In genomic region chr1:25546193-25546592, GRCh38 we compare ENCODE assay signal across 16 cellular contexts. TPM values are rescaled to one million over a fixed set of nuclear protein-coding genes. Genes with fewer than 3 reads are reported as not detected.
DNase-seq lines count a peak whose midpoint lies in the region; ATAC-seq and TF ChIP-seq lines count a peak whose summit lies in the region.
"Had no signal": no experiment of that assay in that cellular context is flagged by ENCODE, and none has a peak within 500 bp of the region (broad histone marks: within the 10 kb centered on the region; RNA-seq: fewer than 3 reads in every experiment).

No MANE protein-coding gene starts in this region.

- H3K9me3 ChIP-seq in left ventricle myocardium inferior (replicated peaks), result no peaks in the 10 kb centered on the region
- no peaks in the 10 kb centered on the region for H3K9me3 ChIP-seq in OCI-LY7 (ENCODE audit: low read length)
- peaks cover 0 to 1% of the 10 kb centered on the region in 2 donors for H3K9me3 ChIP-seq in neuronal stem cell (replicated peaks in 1 of 2; ENCODE audit: control insufficient read depth in 2 of 2, insufficient read depth in 1 of 2, low read depth in 1 of 2, low read length in 2 of 2)
- H3K9me3 ChIP-seq: A549 had no signal

- H2BK120ac ChIP-seq in neuronal stem cell (ENCODE audit: low read depth, low read length), result no peak overlapping the region

- H3K4me2 ChIP-seq in OCI-LY7 (ENCODE audit: low read length), result peak overlapping the region; percentile 80
- no peak overlapping the region for H3K4me2 ChIP-seq in neuronal stem cell (ENCODE audit: insufficient read depth, low read length, poor library complexity, severe bottlenecking)
- H3K4me2 ChIP-seq: A549 had no signal

- H3K9me2 ChIP-seq in OCI-LY7 (ENCODE audit: insufficient read depth, low read length), result no peaks in the 10 kb centered on the region

- no peak overlapping the region for H4K8ac ChIP-seq in neuronal stem cell (ENCODE audit: low read depth, low read length)

- CTCF ChIA-PET in OCI-LY7 (lab: Charles Lee; ENCODE audit: unreplicated experiment), result no interaction called here

- H3K27ac Mint-ChIP-seq in effector memory CD8-positive, alpha-beta T cell, result peak overlapping the region; percentile 71 to 93

- H3K4ac ChIP-seq in neuronal stem cell (ENCODE audit: low read length), result no peak overlapping the region

- H3K27ac ChIP-seq in left ventricle myocardium inferior (replicated peaks) (peak overlapping the region; percentile 4), OCI-LY7 (ENCODE audit: low read depth, low read length, poor library complexity, severe bottlenecking) (no peak overlapping the region), neuronal stem cell (replicated peaks; ENCODE audit: low read length) (no peak overlapping the region)
- H3K27ac ChIP-seq: A549, SK-N-MC had no signal

- H2AK5ac ChIP-seq in neuronal stem cell (ENCODE audit: low read depth, low read length), result no peak overlapping the region

- H3K27me3 ChIP-seq in left ventricle myocardium inferior (ENCODE audit: low read depth) (no peaks in the 10 kb centered on the region), neuronal stem cell (ENCODE audit: control insufficient read depth in 3 of 3, insufficient read depth in 3 of 3, low read depth in 1 of 3, low read length in 3 of 3) (peaks cover 0 to 11% (median 5%) of the 10 kb centered on the region in 3 experiments)

- no peaks in the 10 kb centered on the region for H3K27me3 Mint-ChIP-seq in effector memory CD8-positive, alpha-beta T cell

- H2AFZ ChIP-seq in OCI-LY7 (ENCODE audit: low read length) (no peak overlapping the region), neuronal stem cell (ENCODE audit: low read length) (no peak overlapping the region)

- peaks cover 53 to 57% of the 10 kb centered on the region in 2 donors for H3K4me1 Mint-ChIP-seq in effector memory CD8-positive, alpha-beta T cell (ENCODE audit: low read depth in 2 of 2)

- H4K91ac ChIP-seq in neuronal stem cell (ENCODE audit: low read depth, low read length, poor library complexity), result no peak overlapping the region

- no peak overlapping the region for H2BK12ac ChIP-seq in neuronal stem cell (ENCODE audit: low read length)

- POLR2A ChIA-PET in OCI-LY7 (lab: Charles Lee), result interaction anchor here (0.7 to 7.0 kb wide), 2 partner anchors 20 to 1914 kb away, joined by 4 to 51 read pairs; no protein-coding TSS in a partner anchor

- H3K79me1 ChIP-seq in neuronal stem cell (ENCODE audit: low read depth, low read length), result no peaks in the 10 kb centered on the region

- no CpG with 5 or more reads among the region's 1 CpG for WGBS in neuronal stem cell (ENCODE audit: extremely low coverage in 2 of 2, insufficient read length in 2 of 2, insufficient replicate concordance in 1 of 2), 2 donors

- peaks cover 73% of the 10 kb centered on the region for H3K4me1 ChIP-seq in left ventricle myocardium inferior
- peaks cover 62% of the 10 kb centered on the region for H3K4me1 ChIP-seq in OCI-LY7 (ENCODE audit: insufficient read depth, low read length, poor library complexity, severe bottlenecking)
- peaks cover 4 to 6% of the 10 kb centered on the region in 2 donors for H3K4me1 ChIP-seq in neuronal stem cell (ENCODE audit: control insufficient read depth in 2 of 2, insufficient read depth in 1 of 2, low read depth in 1 of 2, low read length in 2 of 2)

- H3K4me3 Mint-ChIP-seq in effector memory CD8-positive, alpha-beta T cell, result peak overlapping the region; percentile 50 to 51

- H3K36me3 Mint-ChIP-seq in effector memory CD8-positive, alpha-beta T cell (ENCODE audit: insufficient read depth), result peaks cover 6% of the 10 kb centered on the region

- H3K9ac ChIP-seq in neuronal stem cell (ENCODE audit: low read depth, low read length, poor library complexity), result no peak overlapping the region

- no peak for DNase-seq in left ventricle myocardium inferior
- no peak for DNase-seq in Right ventricle myocardium inferior (ENCODE audit: missing footprints)
- no peak for DNase-seq in OCI-LY7 (ENCODE audit: low spot score)
- DNase-seq in effector memory CD8-positive, alpha-beta T cell, result no peak
- no peak for DNase-seq in DMS 273 (lab: John Stamatoyannopoulos, UW; ENCODE audit: unreplicated experiment)
- DNase-seq in iPS-NIHi11 (ENCODE audit: low spot score), result no peak
- no peak for DNase-seq in neuronal stem cell (ENCODE audit: low spot score)
- DNase-seq: HCEC 1CT, NCI-H1092, NCI-H1694, NCI-H2107, NCI-H226, PC-3 had no signal

- H3K36me3 ChIP-seq in left ventricle myocardium inferior (no peaks in the 10 kb centered on the region), OCI-LY7 (ENCODE audit: insufficient read depth, low read length) (no peaks in the 10 kb centered on the region), neuronal stem cell (replicated peaks in 1 of 2; ENCODE audit: control insufficient read depth in 2 of 2, insufficient read depth in 2 of 2, low read length in 2 of 2) (no peaks in the 10 kb centered on the region)

- no peak for TF ChIP-seq CTCF in left ventricle myocardium inferior (IDR thresholded peaks at IDR 0.05; ENCODE audit: borderline replicate concordance)
- TF ChIP-seq CTCF in OCI-LY7 (conservative IDR thresholded peaks at IDR 0.05; ENCODE audit: low read length), result no peak

- H3K18ac ChIP-seq in neuronal stem cell (ENCODE audit: low read length), result no peak overlapping the region

- H3K14ac ChIP-seq in neuronal stem cell (ENCODE audit: low read length), result no peak overlapping the region

- H4K20me1 ChIP-seq in OCI-LY7 (ENCODE audit: insufficient read depth, low read length), result no peaks in the 10 kb centered on the region

- peaks cover 17% of the 10 kb centered on the region; the same call in 1 of the 2 replicates for H3K79me2 ChIP-seq in OCI-LY7 (ENCODE audit: insufficient read depth, low read depth, low read length)

- H2BK15ac ChIP-seq in neuronal stem cell (ENCODE audit: low read length), result no peak overlapping the region

- H3K4me3 ChIP-seq in left ventricle myocardium inferior (no peak overlapping the region), OCI-LY7 (ENCODE audit: low read depth, low read length, poor library complexity, severe bottlenecking) (no peak overlapping the region), neuronal stem cell (ENCODE audit: low read length in 2 of 2) (no peak overlapping the region)
- H3K4me3 ChIP-seq: A549, SK-N-MC had no signal

- intact Hi-C loops in left ventricle myocardium inferior (cut with micrococcal nuclease) (no loop called here), Right ventricle myocardium inferior (cut with DNase I) (loop anchor here (5.0 kb wide), 1 partner anchor 71 kb away; the partner anchor contains the start of gene MAN1C1), OCI-LY7 (cut with micrococcal nuclease; ENCODE audit: unreplicated experiment) (loop anchor here (1.0 kb wide), 1 partner anchor 17 kb away; no protein-coding TSS in a partner anchor)

- no TSS peak for BruUV-seq in OCI-LY7 (replicated peaks; lab: Mats Ljungman, UMichigan)

- no peak overlapping the region for H2BK5ac ChIP-seq in neuronal stem cell (ENCODE audit: low read length)

- H3K9me3 Mint-ChIP-seq in effector memory CD8-positive, alpha-beta T cell, result no peaks in the 10 kb centered on the region

- no peak overlapping the region for H3K23ac ChIP-seq in neuronal stem cell (ENCODE audit: low read depth, low read length, poor library complexity)

- no peak for ATAC-seq in Right ventricle myocardium inferior
- ATAC-seq in effector memory CD8-positive, alpha-beta T cell (replicated peaks), result no peak
- no peak for ATAC-seq in HG03442 (IDR thresholded peaks at IDR 0.05; ENCODE audit: unreplicated experiment)
- ATAC-seq: A549, PC-3 had no signal

RNA-seq across cellular contexts. Expression of gene LDLRAP1, which starts 2.8 kb away (rescaled TPM):
- 14.4 TPM for total RNA-seq in left ventricle myocardium inferior
- total RNA-seq in Right ventricle myocardium inferior, result 12.3 TPM
- total RNA-seq in OCI-LY7 (2014; rRNA removed; shearing (Covaris generic)), result 12.6 and 14.9 TPM in 2 replicates
- 30.3 and 36.2 TPM in 2 replicates for total RNA-seq in OCI-LY7 (2022)
- 5.0 TPM for polyA plus RNA-seq in neuronal stem cell (2013, experiment 1 of 2)
- 5.4 TPM for polyA plus RNA-seq in neuronal stem cell (2013, experiment 2 of 2)
